1 cellular context compared by ENCODE assay signal in the genomic region with DNA sequence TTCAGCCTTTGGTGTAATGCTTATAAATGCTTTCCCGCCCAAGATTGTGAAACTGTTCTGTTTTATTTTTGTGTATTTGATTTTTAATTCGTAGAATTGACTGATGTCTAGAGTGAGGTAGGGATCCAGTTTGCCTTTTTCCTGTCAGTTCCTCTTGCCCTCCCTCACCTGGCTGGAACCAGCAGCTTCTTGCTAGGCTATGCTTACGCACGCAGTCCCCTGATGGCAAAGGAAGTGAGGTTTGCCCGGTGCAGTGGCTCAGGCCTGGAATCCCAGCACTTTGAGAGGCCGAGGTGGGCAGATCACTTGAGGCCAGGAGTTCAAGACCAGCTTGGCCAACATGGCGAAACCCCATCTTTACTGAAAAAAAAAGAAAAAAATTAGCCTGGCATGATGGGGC.
TF ChIP-seq lines count a peak whose summit lies in the region.

No MANE protein-coding gene starts in this region.

TF ChIP-seq in SK-N-SH treated with all-trans-retinoic acid at 6 μM for 48 hours, 23 proteins besides CTCF, POLR2A, EP300 and RAD21 (continued from another document):
- TF ChIP-seq, protein P1, sequence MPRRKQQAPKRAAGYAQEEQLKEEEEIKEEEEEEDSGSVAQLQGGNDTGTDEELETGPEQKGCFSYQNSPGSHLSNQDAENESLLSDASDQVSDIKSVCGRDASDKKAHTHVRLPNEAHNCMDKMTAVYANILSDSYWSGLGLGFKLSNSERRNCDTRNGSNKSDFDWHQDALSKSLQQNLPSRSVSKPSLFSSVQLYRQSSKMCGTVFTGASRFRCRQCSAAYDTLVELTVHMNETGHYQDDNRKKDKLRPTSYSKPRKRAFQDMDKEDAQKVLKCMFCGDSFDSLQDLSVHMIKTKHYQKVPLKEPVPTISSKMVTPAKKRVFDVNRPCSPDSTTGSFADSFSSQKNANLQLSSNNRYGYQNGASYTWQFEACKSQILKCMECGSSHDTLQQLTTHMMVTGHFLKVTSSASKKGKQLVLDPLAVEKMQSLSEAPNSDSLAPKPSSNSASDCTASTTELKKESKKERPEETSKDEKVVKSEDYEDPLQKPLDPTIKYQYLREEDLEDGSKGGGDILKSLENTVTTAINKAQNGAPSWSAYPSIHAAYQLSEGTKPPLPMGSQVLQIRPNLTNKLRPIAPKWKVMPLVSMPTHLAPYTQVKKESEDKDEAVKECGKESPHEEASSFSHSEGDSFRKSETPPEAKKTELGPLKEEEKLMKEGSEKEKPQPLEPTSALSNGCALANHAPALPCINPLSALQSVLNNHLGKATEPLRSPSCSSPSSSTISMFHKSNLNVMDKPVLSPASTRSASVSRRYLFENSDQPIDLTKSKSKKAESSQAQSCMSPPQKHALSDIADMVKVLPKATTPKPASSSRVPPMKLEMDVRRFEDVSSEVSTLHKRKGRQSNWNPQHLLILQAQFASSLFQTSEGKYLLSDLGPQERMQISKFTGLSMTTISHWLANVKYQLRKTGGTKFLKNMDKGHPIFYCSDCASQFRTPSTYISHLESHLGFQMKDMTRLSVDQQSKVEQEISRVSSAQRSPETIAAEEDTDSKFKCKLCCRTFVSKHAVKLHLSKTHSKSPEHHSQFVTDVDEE (CRISPR knock-in tag; IDR thresholded peaks at IDR 0.05): no peak
- TF ChIP-seq ZFP3 (CRISPR knock-in tag; IDR thresholded peaks at IDR 0.05): no peak
TF ChIP-seq in SK-N-SH treated with all-trans-retinoic acid at 6 μM for 48 hours: peak in this region for 0.
